Comparison of ENCODE assay signal across 24 cellular contexts in genomic region chr6:17204548-17204947, GRCh38.
"Had no signal": no experiment of that assay in that cellular context is flagged by ENCODE, and none has a peak within 500 bp of the region (broad histone marks: within the 10 kb centered on the region; RNA-seq: fewer than 3 reads in every experiment).

No MANE protein-coding gene starts in this region.

- H3K4me1 ChIP-seq: left ventricle myocardium inferior, prostate gland, right atrium auricular region, upper lobe of right lung had no signal

- H2AFZ ChIP-seq: hepatocyte had no signal

- H3K9me3 Mint-ChIP-seq: activated naive CD4-positive, alpha-beta T cell treated with anti-CD3 and anti-CD28 coated beads, Interleukin-2, amount 50 U/mL, for 72 hours; natural killer cell had no signal

- H3K9me3 ChIP-seq: neutrophil, ovary, prostate gland, upper lobe of right lung had no signal

- H3K27ac ChIP-seq: hepatocyte, left ventricle myocardium inferior, neutrophil, ovary, prostate gland, right atrium auricular region, upper lobe of right lung, WERI-Rb-1 had no signal

- H3K4me1 Mint-ChIP-seq: natural killer cell had no signal

- DNase-seq: activated CD4-positive, alpha-beta T cell treated with anti-CD3 and anti-CD28 coated beads for 1 hour; activated gamma-delta T cell treated with Interleukin-2 at 50 U/mL for 16 hours; activated T-cell treated with anti-CD3 and anti-CD28 coated beads, Interleukin-2, amount 50 U/mL, for 1 hour; aorta; effector memory CD4-positive, alpha-beta T cell; foreskin melanocyte; glutamatergic neuron; kidney glomerular epithelial cell; left ventricle myocardium inferior; mammary epithelial cell; natural killer cell; ovary; stimulated activated CD4-positive, alpha-beta T cell treated with anti-CD3 and anti-CD28 coated beads, Interleukin-4, amount 100 ng/mL, for 24 hours; stimulated activated naive CD4-positive, alpha-beta T cell treated with Interleukin-2 at 50 U/mL for 16 hours; upper lobe of right lung; WERI-Rb-1 had no signal

- H3K36me3 ChIP-seq: left ventricle myocardium inferior, neutrophil, ovary, prostate gland, right atrium auricular region, upper lobe of right lung, WERI-Rb-1 had no signal

- H3K27me3 ChIP-seq: hepatocyte, ovary, right atrium auricular region, upper lobe of right lung had no signal

- ATAC-seq: activated naive CD4-positive, alpha-beta T cell treated with anti-CD3 and anti-CD28 coated beads, Interleukin-2, amount 50 U/mL, for 72 hours; esophagus mucosa; natural killer cell; upper lobe of right lung had no signal

- H3K4me2 ChIP-seq: hepatocyte had no signal

- H3K4me3 Mint-ChIP-seq: brain, mesothelial cell of epicardium, natural killer cell had no signal

- H3K4me3 ChIP-seq: hepatocyte, left ventricle myocardium inferior, ovary, prostate gland, right atrium auricular region, upper lobe of right lung had no signal

- H3K36me3 Mint-ChIP-seq: mesothelial cell of epicardium, natural killer cell had no signal

- H3K27ac Mint-ChIP-seq: activated naive CD4-positive, alpha-beta T cell treated with anti-CD3 and anti-CD28 coated beads, Interleukin-2, amount 50 U/mL, for 72 hours; mesothelial cell of epicardium; natural killer cell had no signal
